ENCODE assay signal across 11 cellular contexts in genomic region chr22:44658371-44658953, GRCh38. TPM values are rescaled to one million over a fixed set of nuclear protein-coding genes. Genes with fewer than 3 reads are reported as not detected.
A peak's percentile ranks its signal among the peaks of the same experiment; 100 is the strongest.
DNase-seq lines count a peak whose midpoint lies in the region; ATAC-seq and TF ChIP-seq lines count a peak whose summit lies in the region.
"Had no signal": no experiment of that assay in that cellular context is flagged by ENCODE, and none has a peak within 500 bp of the region (broad histone marks: within the 10 kb centered on the region; RNA-seq: fewer than 3 reads in every experiment).

No MANE protein-coding gene starts in this region.

- peaks cover 8% of the 10 kb centered on the region for H3K4me1 Mint-ChIP-seq in T-helper 2 cell treated with Interferon-gamma antibody and Interleukin-4, amounts not matched to agents 5 μg/mL and 100 μg/mL, for 36 hours (ENCODE audit: low read depth)

- H3K36me3 Mint-ChIP-seq in T-helper 2 cell treated with Interferon-gamma antibody and Interleukin-4, amounts not matched to agents 5 μg/mL and 100 μg/mL, for 36 hours (ENCODE audit: low read depth): no peaks in the 10 kb centered on the region

- ATAC-seq in GM21390 (IDR thresholded peaks at IDR 0.05; ENCODE audit: unreplicated experiment): no peak

- 15% methylated on average over 14 of the region's 14 CpGs for WGBS in prostate gland

- no peaks in the 10 kb centered on the region for H3K4me1 ChIP-seq in prostate gland (replicated peaks)

- H3K4me3 ChIP-seq in WERI-Rb-1 (ENCODE audit: low read depth, low read length) (no peak overlapping the region), prostate gland (no peak overlapping the region)

- intact Hi-C loops in prostate gland (cut with DNase I): no loop called here

- H3K27me3 Mint-ChIP-seq in T-helper 2 cell treated with Interferon-gamma antibody and Interleukin-4, amounts not matched to agents 5 μg/mL and 100 μg/mL, for 36 hours (ENCODE audit: low read depth): no peaks in the 10 kb centered on the region

- DNase-seq in EH (ENCODE audit: low read depth): peak; percentile 94
- peak; percentile 44 for DNase-seq in WERI-Rb-1
- DNase-seq in glomerular visceral epithelial cell (ENCODE audit: extremely low spot score): peak; percentile 41
- no peak for DNase-seq in prostate gland (ENCODE audit: low spot score)
- no peak for DNase-seq in T-helper 2 cell treated with Interferon-gamma antibody and Interleukin-4, amounts not matched to agents 5 μg/mL and 100 μg/mL, for 36 hours (ENCODE audit: low spot score)
- no peak for DNase-seq in hepatic stellate cell (ENCODE audit: low spot score)
- DNase-seq in stimulated activated CD4-positive, alpha-beta T cell treated with anti-CD3 and anti-CD28 coated beads, Interleukin-15, amount 100 ng/mL, for 24 hours: no peak
- DNase-seq: mammary epithelial cell, T-helper 9 cell had no signal

- H3K4me3 Mint-ChIP-seq in T-helper 2 cell treated with Interferon-gamma antibody and Interleukin-4, amounts not matched to agents 5 μg/mL and 100 μg/mL, for 36 hours: no peak overlapping the region

- no peaks in the 10 kb centered on the region for H3K27me3 ChIP-seq in WERI-Rb-1 (ENCODE audit: insufficient read depth, low read depth, severe bottlenecking)
- no peaks in the 10 kb centered on the region for H3K27me3 ChIP-seq in prostate gland (replicated peaks; ENCODE audit: insufficient read depth)
- H3K27me3 ChIP-seq: breast epithelium had no signal

- no peak overlapping the region for H3K27ac Mint-ChIP-seq in T-helper 2 cell treated with Interferon-gamma antibody and Interleukin-4, amounts not matched to agents 5 μg/mL and 100 μg/mL, for 36 hours

- no peak for TF ChIP-seq POLR2A in prostate gland (IDR thresholded peaks at IDR 0.05)

- H3K36me3 ChIP-seq in WERI-Rb-1 (no peaks in the 10 kb centered on the region), prostate gland (no peaks in the 10 kb centered on the region)
- H3K36me3 ChIP-seq: breast epithelium had no signal

- H3K27ac ChIP-seq in WERI-Rb-1: no peak overlapping the region; the same call in 1 of the 2 replicates
- H3K27ac ChIP-seq in prostate gland: peak overlapping the region; percentile 51 to 56

- no peak for TF ChIP-seq CTCF in WERI-Rb-1 (IDR thresholded peaks at IDR 0.05; ENCODE audit: low read depth, low read length)
- no peak for TF ChIP-seq CTCF in prostate gland (IDR thresholded peaks at IDR 0.05)

- H3K9me3 ChIP-seq in WERI-Rb-1 (ENCODE audit: severe bottlenecking): peaks cover 1% of the 10 kb centered on the region
- no peaks in the 10 kb centered on the region for H3K9me3 ChIP-seq in prostate gland
- H3K9me3 ChIP-seq: breast epithelium had no signal

- no peaks in the 10 kb centered on the region for H3K9me3 Mint-ChIP-seq in T-helper 2 cell treated with Interferon-gamma antibody and Interleukin-4, amounts not matched to agents 5 μg/mL and 100 μg/mL, for 36 hours

RNA-seq across cellular contexts. Expression of gene PRR5, which starts 43.5 kb away (rescaled TPM):
- 10 to 100 TPM; 47.8 to 56.5 TPM for total RNA-seq in prostate gland

Comparison
In these comparisons a context has a peak if more than half of its experiments do, and no peak if none do; other contexts are left out.
1. DNase-seq: peak in EH (single experiment), WERI-Rb-1 (single experiment) and glomerular visceral epithelial cell (single experiment); none in prostate gland (single experiment), T-helper 2 cell treated with Interferon-gamma antibody and Interleukin-4, amounts not matched to agents 5 μg/mL and 100 μg/mL, for 36 hours (single experiment), hepatic stellate cell (single experiment) and stimulated activated CD4-positive, alpha-beta T cell treated with anti-CD3 and anti-CD28 coated beads, Interleukin-15, amount 100 ng/mL, for 24 hours (single experiment).